Comparison of ENCODE assay signal across 11 cellular contexts in genomic region chr5:139651502-139651862, GRCh38. TPM values are rescaled to one million over a fixed set of nuclear protein-coding genes. Genes with fewer than 3 reads are reported as not detected.
DNase-seq lines count a peak whose midpoint lies in the region; ATAC-seq and TF ChIP-seq lines count a peak whose summit lies in the region.
"Had no signal": no experiment of that assay in that cellular context is flagged by ENCODE, and none has a peak within 500 bp of the region (broad histone marks: within the 10 kb centered on the region; RNA-seq: fewer than 3 reads in every experiment).

No MANE protein-coding gene starts in this region.

- H3K36me3 ChIP-seq in ACC112 (ENCODE audit: insufficient read depth, low read length), result no peaks in the 10 kb centered on the region
- H3K36me3 ChIP-seq in naive thymus-derived CD4-positive, alpha-beta T cell (ENCODE audit: control insufficient read depth in 2 of 3, insufficient read depth in 3 of 3, low read length in 3 of 3), result no peaks in the 10 kb centered on the region

- H3K36me3 Mint-ChIP-seq in central memory CD8-positive, alpha-beta T cell (ENCODE audit: insufficient read depth), result peaks cover 12% of the 10 kb centered on the region
- H3K36me3 Mint-ChIP-seq in naive thymus-derived CD4-positive, alpha-beta T cell, result peaks cover 0 to 3% (median 0%) of the 10 kb centered on the region in 5 donors
- H3K36me3 Mint-ChIP-seq: activated naive CD8-positive, alpha-beta T cell treated with anti-CD3 and anti-CD28 coated beads, Interleukin-2, amount 10 ng/mL, durations not matched to agents 7 days and 5 days had no signal

- H3K27ac Mint-ChIP-seq in central memory CD8-positive, alpha-beta T cell (ENCODE audit: low read depth), result peak overlapping the region; percentile 47
- no peak overlapping the region for H3K27ac Mint-ChIP-seq in naive thymus-derived CD4-positive, alpha-beta T cell
- H3K27ac Mint-ChIP-seq: activated naive CD8-positive, alpha-beta T cell treated with anti-CD3 and anti-CD28 coated beads, Interleukin-2, amount 10 ng/mL, durations not matched to agents 7 days and 5 days had no signal

- no peak for TF ChIP-seq POLR2A in GM18505 (IDR thresholded peaks at IDR 0.05; ENCODE audit: borderline replicate concordance, extremely low read depth, insufficient read depth, insufficient read length)

- peaks cover 55% of the 10 kb centered on the region for H3K4me1 ChIP-seq in ACC112 (ENCODE audit: control insufficient read depth, insufficient read depth, low read length, unreplicated experiment)
- peaks cover 19 to 39% of the 10 kb centered on the region in 2 donors for H3K4me1 ChIP-seq in naive thymus-derived CD4-positive, alpha-beta T cell (ENCODE audit: control insufficient read depth in 2 of 2, insufficient read depth in 2 of 2, low read length in 2 of 2)

- H3K79me2 ChIP-seq in ACC112 (ENCODE audit: control insufficient read depth, insufficient read depth, low read length, unreplicated experiment), result peaks cover 72% of the 10 kb centered on the region

- ATAC-seq in central memory CD8-positive, alpha-beta T cell (replicated peaks; ENCODE audit: extremely low read depth, poor library complexity, severe bottlenecking), result no peak
- ATAC-seq in naive thymus-derived CD4-positive, alpha-beta T cell, result no peak
- no peak for ATAC-seq in GM18505 (IDR thresholded peaks at IDR 0.05; ENCODE audit: unreplicated experiment)

- H3K4me1 Mint-ChIP-seq in central memory CD8-positive, alpha-beta T cell, result peaks cover 40% of the 10 kb centered on the region
- peaks cover 10 to 50% (median 38%) of the 10 kb centered on the region in 7 donors for H3K4me1 Mint-ChIP-seq in naive thymus-derived CD4-positive, alpha-beta T cell

- DNase-seq in HL-60 (ENCODE audit: low read depth in 1 of 2, low spot score in 1 of 2) (no peak), NCI-H526 treated with DMSO at 0.1 percent for 48 hours (lab: John Stamatoyannopoulos, UW) (no peak), Kasumi-1 (lab: John Stamatoyannopoulos, UW) (no peak)
- DNase-seq in central memory CD8-positive, alpha-beta T cell (ENCODE audit: low spot score in 2 of 2), result no peak
- no peak for DNase-seq in naive thymus-derived CD4-positive, alpha-beta T cell
- DNase-seq in stimulated activated naive CD4-positive, alpha-beta T cell treated with Interleukin-2 at 50 U/mL for 16 hours (lab: John Stamatoyannopoulos, UW), result no peak
- DNase-seq: NCI-H1092; stimulated activated CD4-positive, alpha-beta T cell treated with anti-CD3 and anti-CD28 coated beads, Interleukin-2, amount 100 ng/mL, for 48 hours had no signal

- peak overlapping the region; percentile 91 for H3K4me3 Mint-ChIP-seq in central memory CD8-positive, alpha-beta T cell
- peak overlapping the region in 6 of 10 donors; percentile 12 to 94 (median 60) for H3K4me3 Mint-ChIP-seq in naive thymus-derived CD4-positive, alpha-beta T cell
- H3K4me3 Mint-ChIP-seq: activated naive CD8-positive, alpha-beta T cell treated with anti-CD3 and anti-CD28 coated beads, Interleukin-2, amount 10 ng/mL, durations not matched to agents 7 days and 5 days had no signal

- H3K27me3 Mint-ChIP-seq in central memory CD8-positive, alpha-beta T cell, result peaks cover 20% of the 10 kb centered on the region
- H3K27me3 Mint-ChIP-seq in naive thymus-derived CD4-positive, alpha-beta T cell, result peaks cover 38 to 64% (median 48%) of the 10 kb centered on the region in 5 donors

- no peak for TF ChIP-seq CTCF in HL-60 (IDR thresholded peaks at IDR 0.05; ENCODE audit: insufficient read depth, low read length)

- H3K9me3 Mint-ChIP-seq in central memory CD8-positive, alpha-beta T cell, result no peaks in the 10 kb centered on the region
- peaks cover 0 to 6% (median 0%) of the 10 kb centered on the region in 11 donors for H3K9me3 Mint-ChIP-seq in naive thymus-derived CD4-positive, alpha-beta T cell
- H3K9me3 Mint-ChIP-seq: activated naive CD8-positive, alpha-beta T cell treated with anti-CD3 and anti-CD28 coated beads, Interleukin-2, amount 10 ng/mL, durations not matched to agents 7 days and 5 days had no signal

- no peaks in the 10 kb centered on the region for H3K9me3 ChIP-seq in naive thymus-derived CD4-positive, alpha-beta T cell (ENCODE audit: control insufficient read depth in 2 of 3, low read length in 3 of 3)

- no peak overlapping the region for H2AFZ ChIP-seq in ACC112 (ENCODE audit: low read length, unreplicated experiment)

- H3K27ac ChIP-seq in ACC112 (ENCODE audit: low read depth, low read length) (peak overlapping the region; percentile 85), HL-60 (replicated peaks) (no peak overlapping the region)
- H3K27ac ChIP-seq in naive thymus-derived CD4-positive, alpha-beta T cell (ENCODE audit: low read depth, low read length), result no peak overlapping the region

- peak overlapping the region; percentile 96 for H3K4me3 ChIP-seq in ACC112 (ENCODE audit: low read depth, low read length)
- H3K4me3 ChIP-seq in HL-60 (replicated peaks; ENCODE audit: insufficient read depth, low read length), result peak overlapping the region; percentile 63; the same call in 1 of the 2 replicates
- H3K4me3 ChIP-seq in naive thymus-derived CD4-positive, alpha-beta T cell (ENCODE audit: low read length), result no peak overlapping the region

- POLR2A ChIA-PET in naive thymus-derived CD4-positive, alpha-beta T cell (lab: Charles Lee), result no interaction called here

- CTCF ChIA-PET in naive thymus-derived CD4-positive, alpha-beta T cell (lab: Charles Lee), result interaction anchor here (1.0 kb wide), 1 partner anchor 18 kb away, joined by 3 read pairs; no protein-coding TSS in a partner anchor

- no peaks in the 10 kb centered on the region for H3K27me3 ChIP-seq in ACC112 (ENCODE audit: insufficient read depth, low read length)
- H3K27me3 ChIP-seq in HL-60 (ENCODE audit: insufficient read depth, poor library complexity, severe bottlenecking), result no peaks in the 10 kb centered on the region
- H3K27me3 ChIP-seq in naive thymus-derived CD4-positive, alpha-beta T cell (ENCODE audit: control insufficient read depth in 2 of 2, insufficient read depth in 2 of 2, low read length in 2 of 2), result peaks cover 3 to 33% of the 10 kb centered on the region in 2 donors

- intact Hi-C loops in naive thymus-derived CD4-positive, alpha-beta T cell (cut with micrococcal nuclease), result loop anchor here in 1 of 2 donors (2.0 kb wide), 1 partner anchor 17 kb away; no protein-coding TSS in a partner anchor

RNA-seq across cellular contexts. Expression of gene CXXC5, which starts 3.3 kb away (rescaled TPM):
- 10 to 100 TPM in 1 of 5 experiments, 1 to 10 TPM in 3, under 1 TPM in 1; 0.73 to 21.4 (median 3.5) TPM for total RNA-seq in naive thymus-derived CD4-positive, alpha-beta T cell
- polyA plus RNA-seq in naive thymus-derived CD4-positive, alpha-beta T cell, result 1 to 10 TPM; 1.7 to 2.2 TPM
